ENCODE assay signal across 1 cellular context in the genomic region with DNA sequence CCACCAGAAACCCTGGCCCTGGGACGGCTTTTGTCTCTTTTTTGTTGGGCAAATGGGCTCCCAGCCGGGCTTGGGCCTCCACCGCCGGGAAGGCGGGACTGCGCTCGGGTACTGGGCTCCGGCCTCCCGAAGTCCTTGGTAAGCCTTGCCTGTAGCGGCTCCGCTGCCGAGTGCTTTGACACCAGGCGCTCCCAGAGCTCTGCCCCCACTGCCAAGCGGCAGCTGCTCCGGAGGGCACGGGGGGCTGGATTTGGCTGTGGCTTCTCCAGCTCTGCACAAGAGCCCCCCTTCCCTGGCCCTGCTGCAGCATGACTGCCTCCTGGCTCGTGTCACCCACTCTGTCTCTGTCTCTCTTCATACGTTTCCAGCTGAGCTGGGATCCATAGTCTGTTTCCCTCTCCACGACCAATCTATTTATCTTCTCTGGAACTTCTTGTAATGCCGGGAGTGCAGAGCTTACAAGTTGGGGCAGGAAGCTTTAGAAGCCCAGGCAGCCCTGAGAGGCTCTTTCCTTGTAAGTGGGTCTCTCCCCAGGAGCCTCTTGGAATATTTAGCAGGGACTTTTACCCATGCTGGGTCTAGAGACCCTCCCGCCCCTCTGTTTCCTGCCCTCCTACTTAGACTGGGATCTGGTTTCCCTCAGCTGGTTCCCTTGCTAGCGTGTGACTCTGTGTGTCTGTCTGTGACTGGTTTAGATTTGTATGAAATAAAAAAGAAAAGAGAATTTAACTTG.
TF ChIP-seq lines count a peak whose summit lies in the region.

No MANE protein-coding gene starts in this region.

TF ChIP-seq in GM23338, 12 proteins besides CTCF, POLR2A, EP300 and RAD21 (continued from another document):
- TF ChIP-seq, protein P1, sequence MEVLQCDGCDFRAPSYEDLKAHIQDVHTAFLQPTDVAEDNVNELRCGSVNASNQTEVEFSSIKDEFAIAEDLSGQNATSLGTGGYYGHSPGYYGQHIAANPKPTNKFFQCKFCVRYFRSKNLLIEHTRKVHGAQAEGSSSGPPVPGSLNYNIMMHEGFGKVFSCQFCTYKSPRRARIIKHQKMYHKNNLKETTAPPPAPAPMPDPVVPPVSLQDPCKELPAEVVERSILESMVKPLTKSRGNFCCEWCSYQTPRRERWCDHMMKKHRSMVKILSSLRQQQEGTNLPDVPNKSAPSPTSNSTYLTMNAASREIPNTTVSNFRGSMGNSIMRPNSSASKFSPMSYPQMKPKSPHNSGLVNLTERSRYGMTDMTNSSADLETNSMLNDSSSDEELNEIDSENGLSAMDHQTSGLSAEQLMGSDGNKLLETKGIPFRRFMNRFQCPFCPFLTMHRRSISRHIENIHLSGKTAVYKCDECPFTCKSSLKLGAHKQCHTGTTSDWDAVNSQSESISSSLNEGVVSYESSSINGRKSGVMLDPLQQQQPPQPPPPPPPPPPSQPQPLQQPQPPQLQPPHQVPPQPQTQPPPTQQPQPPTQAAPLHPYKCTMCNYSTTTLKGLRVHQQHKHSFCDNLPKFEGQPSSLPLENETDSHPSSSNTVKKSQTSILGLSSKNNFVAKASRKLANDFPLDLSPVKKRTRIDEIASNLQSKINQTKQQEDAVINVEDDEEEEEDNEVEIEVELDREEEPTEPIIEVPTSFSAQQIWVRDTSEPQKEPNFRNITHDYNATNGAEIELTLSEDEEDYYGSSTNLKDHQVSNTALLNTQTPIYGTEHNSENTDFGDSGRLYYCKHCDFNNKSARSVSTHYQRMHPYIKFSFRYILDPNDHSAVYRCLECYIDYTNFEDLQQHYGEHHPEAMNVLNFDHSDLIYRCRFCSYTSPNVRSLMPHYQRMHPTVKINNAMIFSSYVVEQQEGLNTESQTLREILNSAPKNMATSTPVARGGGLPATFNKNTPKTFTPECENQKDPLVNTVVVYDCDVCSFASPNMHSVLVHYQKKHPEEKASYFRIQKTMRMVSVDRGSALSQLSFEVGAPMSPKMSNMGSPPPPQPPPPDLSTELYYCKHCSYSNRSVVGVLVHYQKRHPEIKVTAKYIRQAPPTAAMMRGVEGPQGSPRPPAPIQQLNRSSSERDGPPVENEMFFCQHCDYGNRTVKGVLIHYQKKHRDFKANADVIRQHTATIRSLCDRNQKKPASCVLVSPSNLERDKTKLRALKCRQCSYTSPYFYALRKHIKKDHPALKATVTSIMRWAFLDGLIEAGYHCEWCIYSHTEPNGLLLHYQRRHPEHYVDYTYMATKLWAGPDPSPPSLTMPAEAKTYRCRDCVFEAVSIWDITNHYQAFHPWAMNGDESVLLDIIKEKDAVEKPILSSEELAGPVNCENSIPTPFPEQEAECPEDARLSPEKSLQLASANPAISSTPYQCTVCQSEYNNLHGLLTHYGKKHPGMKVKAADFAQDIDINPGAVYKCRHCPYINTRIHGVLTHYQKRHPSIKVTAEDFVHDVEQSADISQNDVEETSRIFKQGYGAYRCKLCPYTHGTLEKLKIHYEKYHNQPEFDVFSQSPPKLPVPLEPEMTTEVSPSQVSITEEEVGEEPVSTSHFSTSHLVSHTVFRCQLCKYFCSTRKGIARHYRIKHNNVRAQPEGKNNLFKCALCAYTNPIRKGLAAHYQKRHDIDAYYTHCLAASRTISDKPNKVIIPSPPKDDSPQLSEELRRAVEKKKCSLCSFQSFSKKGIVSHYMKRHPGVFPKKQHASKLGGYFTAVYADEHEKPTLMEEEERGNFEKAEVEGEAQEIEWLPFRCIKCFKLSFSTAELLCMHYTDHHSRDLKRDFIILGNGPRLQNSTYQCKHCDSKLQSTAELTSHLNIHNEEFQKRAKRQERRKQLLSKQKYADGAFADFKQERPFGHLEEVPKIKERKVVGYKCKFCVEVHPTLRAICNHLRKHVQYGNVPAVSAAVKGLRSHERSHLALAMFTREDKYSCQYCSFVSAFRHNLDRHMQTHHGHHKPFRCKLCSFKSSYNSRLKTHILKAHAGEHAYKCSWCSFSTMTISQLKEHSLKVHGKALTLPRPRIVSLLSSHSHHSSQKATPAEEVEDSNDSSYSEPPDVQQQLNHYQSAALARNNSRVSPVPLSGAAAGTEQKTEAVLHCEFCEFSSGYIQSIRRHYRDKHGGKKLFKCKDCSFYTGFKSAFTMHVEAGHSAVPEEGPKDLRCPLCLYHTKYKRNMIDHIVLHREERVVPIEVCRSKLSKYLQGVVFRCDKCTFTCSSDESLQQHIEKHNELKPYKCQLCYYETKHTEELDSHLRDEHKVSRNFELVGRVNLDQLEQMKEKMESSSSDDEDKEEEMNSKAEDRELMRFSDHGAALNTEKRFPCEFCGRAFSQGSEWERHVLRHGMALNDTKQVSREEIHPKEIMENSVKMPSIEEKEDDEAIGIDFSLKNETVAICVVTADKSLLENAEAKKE (CRISPR knock-in tag; IDR thresholded peaks at IDR 0.05): no peak
- TF ChIP-seq EZH2 (IDR thresholded peaks at IDR 0.05; ENCODE audit: low read depth, unreplicated experiment) (no peak), POLR2AphosphoS5 (IDR thresholded peaks at IDR 0.05; ENCODE audit: low read depth) (no peak), STAT1 (IDR thresholded peaks at IDR 0.05; ENCODE audit: unreplicated experiment) (no peak), NANOG (IDR thresholded peaks at IDR 0.05; ENCODE audit: borderline replicate concordance) (no peak), EZH2phosphoT487 (IDR thresholded peaks at IDR 0.05; ENCODE audit: unreplicated experiment) (no peak)
